1 cellular context compared by ENCODE assay signal in the genomic region with DNA sequence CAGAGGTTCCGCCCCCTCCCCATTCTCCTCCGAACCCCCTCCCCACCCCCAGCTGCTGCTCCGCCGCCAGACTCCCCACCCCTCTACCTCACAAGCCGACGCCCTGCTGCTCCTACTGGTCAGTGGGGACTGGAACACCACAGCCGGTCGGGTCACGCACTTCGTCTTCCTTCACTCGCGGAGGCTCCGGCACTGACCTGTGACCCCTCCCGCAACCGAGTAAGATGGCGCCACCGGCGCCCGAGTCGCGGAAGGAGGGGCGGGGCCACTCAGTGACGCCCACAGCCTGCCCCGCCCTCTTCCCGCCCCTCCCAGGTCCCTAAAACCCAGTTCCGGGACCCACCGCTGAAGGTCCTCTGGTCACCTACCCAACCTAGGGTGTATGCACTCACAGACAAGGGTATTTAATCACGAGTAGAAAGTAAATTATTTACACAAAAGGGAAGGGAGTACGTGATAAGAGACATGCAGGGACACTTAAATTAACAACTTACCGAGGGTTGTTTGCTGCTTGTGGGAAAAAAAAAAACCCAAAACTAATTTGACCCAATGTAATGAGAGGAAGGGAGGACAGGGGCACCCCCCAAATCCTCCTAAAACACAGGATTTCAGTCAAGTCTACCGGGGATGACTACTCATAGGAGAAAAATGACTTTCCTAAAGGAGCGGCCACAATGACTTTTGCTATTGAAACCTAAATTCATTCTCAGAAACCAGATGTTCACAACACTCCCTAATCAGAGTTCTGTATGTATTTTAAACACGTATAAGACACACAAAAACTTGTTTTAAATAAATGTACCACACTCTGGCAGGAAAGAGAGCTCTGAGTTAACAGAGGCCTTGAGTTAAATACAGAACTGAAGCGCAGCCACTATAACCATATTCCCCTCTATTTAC.
TF ChIP-seq lines count a peak whose summit lies in the region.

A gene with protein sequence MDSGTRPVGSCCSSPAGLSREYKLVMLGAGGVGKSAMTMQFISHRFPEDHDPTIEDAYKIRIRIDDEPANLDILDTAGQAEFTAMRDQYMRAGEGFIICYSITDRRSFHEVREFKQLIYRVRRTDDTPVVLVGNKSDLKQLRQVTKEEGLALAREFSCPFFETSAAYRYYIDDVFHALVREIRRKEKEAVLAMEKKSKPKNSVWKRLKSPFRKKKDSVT (minus strand): TSS at position 194 of the 900 bp plus-strand sequence. CDS start 588 bp downstream, outside the sequence.

TF ChIP-seq in HEK293, 187 proteins besides CTCF, POLR2A, EP300 and RAD21 (continued from another document and continues in another):
- TF ChIP-seq ZBTB20 (tag by site-specific recombination; IDR thresholded peaks at IDR 0.05) (no peak), ZBTB1 (tag by site-specific recombination; IDR thresholded peaks at IDR 0.05) (0 out of 2 replicates have a peak, but pooled peaks have one; percentile 10), ZSCAN30 (tag by site-specific recombination; IDR thresholded peaks at IDR 0.05) (0 out of 2 replicates have a peak, but pooled peaks have one; percentile 11), ZNF585B (tag by site-specific recombination; IDR thresholded peaks at IDR 0.05) (no peak), ZNF394 (tag by site-specific recombination; IDR thresholded peaks at IDR 0.05; ENCODE audit: borderline replicate concordance) (no peak), KLF9 (tag by site-specific recombination; IDR thresholded peaks at IDR 0.05; ENCODE audit: low read depth) (peak; percentile 99), ZNF155 (tag by site-specific recombination; IDR thresholded peaks at IDR 0.05) (no peak), IKZF3 (tag by site-specific recombination; IDR thresholded peaks at IDR 0.05) (no peak), ZNF311 (tag by site-specific recombination; IDR thresholded peaks at IDR 0.05; ENCODE audit: borderline replicate concordance) (no peak), ZXDB (tag by site-specific recombination; IDR thresholded peaks at IDR 0.05) (0 out of 2 replicates have a peak, but pooled peaks have one; percentile 8), ZNF555 (tag by site-specific recombination; conservative IDR thresholded peaks at IDR 0.05) (no peak), ZNF549 (tag by site-specific recombination; IDR thresholded peaks at IDR 0.05) (no peak), ZFP37 (tag by site-specific recombination; IDR thresholded peaks at IDR 0.05) (no peak), ZNF10 (tag by site-specific recombination; IDR thresholded peaks at IDR 0.05) (peak; percentile 45; the same call in 1 of the 2 replicates), ZBTB48 (tag by site-specific recombination; IDR thresholded peaks at IDR 0.05) (peak; percentile 55; the same call in 1 of the 2 replicates), KLF16 (tag by site-specific recombination; IDR thresholded peaks at IDR 0.05) (peak; percentile 91), SETDB1 (IDR thresholded peaks at IDR 0.05; ENCODE audit: insufficient read length, low read length) (no peak), ZNF510 (tag by site-specific recombination; IDR thresholded peaks at IDR 0.05; ENCODE audit: insufficient replicate concordance) (no peak), ZNF76 (tag by site-specific recombination; IDR thresholded peaks at IDR 0.05; ENCODE audit: borderline replicate concordance, low read depth) (no peak), ZNF701 (tag by site-specific recombination; IDR thresholded peaks at IDR 0.05) (no peak), YY1 (tag by site-specific recombination; IDR thresholded peaks at IDR 0.05) (peak; percentile 65; the same call in 1 of the 2 replicates), ZNF776 (tag by site-specific recombination; IDR thresholded peaks at IDR 0.05; ENCODE audit: borderline replicate concordance) (no peak), ZBTB7A (tag by site-specific recombination; IDR thresholded peaks at IDR 0.05; ENCODE audit: low read depth) (no peak), OSR2 (tag by site-specific recombination; IDR thresholded peaks at IDR 0.05) (no peak), KLF10 (tag by site-specific recombination; IDR thresholded peaks at IDR 0.05) (peak; percentile 90), ZNF600 (tag by site-specific recombination; IDR thresholded peaks at IDR 0.05) (no peak), ZNF560 (tag by site-specific recombination; IDR thresholded peaks at IDR 0.05; ENCODE audit: borderline replicate concordance) (no peak), SP7 (tag by site-specific recombination; IDR thresholded peaks at IDR 0.05) (0 out of 2 replicates have a peak, but pooled peaks have one; percentile 39), ZEB2 (tag by site-specific recombination; IDR thresholded peaks at IDR 0.05) (peak; percentile 81)
- TF ChIP-seq, protein P1, sequence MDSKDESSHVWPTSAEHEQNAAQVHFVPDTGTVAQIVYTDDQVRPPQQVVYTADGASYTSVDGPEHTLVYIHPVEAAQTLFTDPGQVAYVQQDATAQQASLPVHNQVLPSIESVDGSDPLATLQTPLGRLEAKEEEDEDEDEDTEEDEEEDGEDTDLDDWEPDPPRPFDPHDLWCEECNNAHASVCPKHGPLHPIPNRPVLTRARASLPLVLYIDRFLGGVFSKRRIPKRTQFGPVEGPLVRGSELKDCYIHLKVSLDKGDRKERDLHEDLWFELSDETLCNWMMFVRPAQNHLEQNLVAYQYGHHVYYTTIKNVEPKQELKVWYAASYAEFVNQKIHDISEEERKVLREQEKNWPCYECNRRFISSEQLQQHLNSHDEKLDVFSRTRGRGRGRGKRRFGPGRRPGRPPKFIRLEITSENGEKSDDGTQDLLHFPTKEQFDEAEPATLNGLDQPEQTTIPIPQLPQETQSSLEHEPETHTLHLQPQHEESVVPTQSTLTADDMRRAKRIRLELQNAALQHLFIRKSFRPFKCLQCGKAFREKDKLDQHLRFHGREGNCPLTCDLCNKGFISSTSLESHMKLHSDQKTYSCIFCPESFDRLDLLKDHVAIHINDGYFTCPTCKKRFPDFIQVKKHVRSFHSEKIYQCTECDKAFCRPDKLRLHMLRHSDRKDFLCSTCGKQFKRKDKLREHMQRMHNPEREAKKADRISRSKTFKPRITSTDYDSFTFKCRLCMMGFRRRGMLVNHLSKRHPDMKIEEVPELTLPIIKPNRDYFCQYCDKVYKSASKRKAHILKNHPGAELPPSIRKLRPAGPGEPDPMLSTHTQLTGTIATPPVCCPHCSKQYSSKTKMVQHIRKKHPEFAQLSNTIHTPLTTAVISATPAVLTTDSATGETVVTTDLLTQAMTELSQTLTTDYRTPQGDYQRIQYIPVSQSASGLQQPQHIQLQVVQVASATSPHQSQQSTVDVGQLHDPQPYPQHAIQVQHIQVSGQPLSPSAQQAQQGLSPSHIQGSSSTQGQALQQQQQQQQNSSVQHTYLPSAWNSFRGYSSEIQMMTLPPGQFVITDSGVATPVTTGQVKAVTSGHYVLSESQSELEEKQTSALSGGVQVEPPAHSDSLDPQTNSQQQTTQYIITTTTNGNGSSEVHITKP (tag by site-specific recombination; IDR thresholded peaks at IDR 0.05), result peak; percentile 56; the same call in 1 of the 2 replicates
- TF ChIP-seq, protein P2, sequence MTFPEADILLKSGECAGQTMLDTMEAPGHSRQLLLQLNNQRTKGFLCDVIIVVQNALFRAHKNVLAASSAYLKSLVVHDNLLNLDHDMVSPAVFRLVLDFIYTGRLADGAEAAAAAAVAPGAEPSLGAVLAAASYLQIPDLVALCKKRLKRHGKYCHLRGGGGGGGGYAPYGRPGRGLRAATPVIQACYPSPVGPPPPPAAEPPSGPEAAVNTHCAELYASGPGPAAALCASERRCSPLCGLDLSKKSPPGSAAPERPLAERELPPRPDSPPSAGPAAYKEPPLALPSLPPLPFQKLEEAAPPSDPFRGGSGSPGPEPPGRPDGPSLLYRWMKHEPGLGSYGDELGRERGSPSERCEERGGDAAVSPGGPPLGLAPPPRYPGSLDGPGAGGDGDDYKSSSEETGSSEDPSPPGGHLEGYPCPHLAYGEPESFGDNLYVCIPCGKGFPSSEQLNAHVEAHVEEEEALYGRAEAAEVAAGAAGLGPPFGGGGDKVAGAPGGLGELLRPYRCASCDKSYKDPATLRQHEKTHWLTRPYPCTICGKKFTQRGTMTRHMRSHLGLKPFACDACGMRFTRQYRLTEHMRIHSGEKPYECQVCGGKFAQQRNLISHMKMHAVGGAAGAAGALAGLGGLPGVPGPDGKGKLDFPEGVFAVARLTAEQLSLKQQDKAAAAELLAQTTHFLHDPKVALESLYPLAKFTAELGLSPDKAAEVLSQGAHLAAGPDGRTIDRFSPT (tag by site-specific recombination; IDR thresholded peaks at IDR 0.05), result no peak
- TF ChIP-seq, protein P3, sequence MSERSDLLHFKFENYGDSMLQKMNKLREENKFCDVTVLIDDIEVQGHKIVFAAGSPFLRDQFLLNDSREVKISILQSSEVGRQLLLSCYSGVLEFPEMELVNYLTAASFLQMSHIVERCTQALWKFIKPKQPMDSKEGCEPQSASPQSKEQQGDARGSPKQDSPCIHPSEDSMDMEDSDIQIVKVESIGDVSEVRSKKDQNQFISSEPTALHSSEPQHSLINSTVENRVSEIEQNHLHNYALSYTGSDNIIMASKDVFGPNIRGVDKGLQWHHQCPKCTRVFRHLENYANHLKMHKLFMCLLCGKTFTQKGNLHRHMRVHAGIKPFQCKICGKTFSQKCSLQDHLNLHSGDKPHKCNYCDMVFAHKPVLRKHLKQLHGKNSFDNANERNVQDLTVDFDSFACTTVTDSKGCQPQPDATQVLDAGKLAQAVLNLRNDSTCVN (tag by site-specific recombination; optimal IDR thresholded peaks at IDR 0.05), result no peak
- TF ChIP-seq, protein P4, sequence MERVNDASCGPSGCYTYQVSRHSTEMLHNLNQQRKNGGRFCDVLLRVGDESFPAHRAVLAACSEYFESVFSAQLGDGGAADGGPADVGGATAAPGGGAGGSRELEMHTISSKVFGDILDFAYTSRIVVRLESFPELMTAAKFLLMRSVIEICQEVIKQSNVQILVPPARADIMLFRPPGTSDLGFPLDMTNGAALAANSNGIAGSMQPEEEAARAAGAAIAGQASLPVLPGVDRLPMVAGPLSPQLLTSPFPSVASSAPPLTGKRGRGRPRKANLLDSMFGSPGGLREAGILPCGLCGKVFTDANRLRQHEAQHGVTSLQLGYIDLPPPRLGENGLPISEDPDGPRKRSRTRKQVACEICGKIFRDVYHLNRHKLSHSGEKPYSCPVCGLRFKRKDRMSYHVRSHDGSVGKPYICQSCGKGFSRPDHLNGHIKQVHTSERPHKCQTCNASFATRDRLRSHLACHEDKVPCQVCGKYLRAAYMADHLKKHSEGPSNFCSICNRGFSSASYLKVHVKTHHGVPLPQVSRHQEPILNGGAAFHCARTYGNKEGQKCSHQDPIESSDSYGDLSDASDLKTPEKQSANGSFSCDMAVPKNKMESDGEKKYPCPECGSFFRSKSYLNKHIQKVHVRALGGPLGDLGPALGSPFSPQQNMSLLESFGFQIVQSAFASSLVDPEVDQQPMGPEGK (tag by site-specific recombination; IDR thresholded peaks at IDR 0.05), result peak; percentile 76
- TF ChIP-seq, protein P5, sequence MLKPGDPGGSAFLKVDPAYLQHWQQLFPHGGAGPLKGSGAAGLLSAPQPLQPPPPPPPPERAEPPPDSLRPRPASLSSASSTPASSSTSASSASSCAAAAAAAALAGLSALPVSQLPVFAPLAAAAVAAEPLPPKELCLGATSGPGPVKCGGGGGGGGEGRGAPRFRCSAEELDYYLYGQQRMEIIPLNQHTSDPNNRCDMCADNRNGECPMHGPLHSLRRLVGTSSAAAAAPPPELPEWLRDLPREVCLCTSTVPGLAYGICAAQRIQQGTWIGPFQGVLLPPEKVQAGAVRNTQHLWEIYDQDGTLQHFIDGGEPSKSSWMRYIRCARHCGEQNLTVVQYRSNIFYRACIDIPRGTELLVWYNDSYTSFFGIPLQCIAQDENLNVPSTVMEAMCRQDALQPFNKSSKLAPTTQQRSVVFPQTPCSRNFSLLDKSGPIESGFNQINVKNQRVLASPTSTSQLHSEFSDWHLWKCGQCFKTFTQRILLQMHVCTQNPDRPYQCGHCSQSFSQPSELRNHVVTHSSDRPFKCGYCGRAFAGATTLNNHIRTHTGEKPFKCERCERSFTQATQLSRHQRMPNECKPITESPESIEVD (tag by site-specific recombination; IDR thresholded peaks at IDR 0.05), result peak; percentile 81
- TF ChIP-seq, protein P6, sequence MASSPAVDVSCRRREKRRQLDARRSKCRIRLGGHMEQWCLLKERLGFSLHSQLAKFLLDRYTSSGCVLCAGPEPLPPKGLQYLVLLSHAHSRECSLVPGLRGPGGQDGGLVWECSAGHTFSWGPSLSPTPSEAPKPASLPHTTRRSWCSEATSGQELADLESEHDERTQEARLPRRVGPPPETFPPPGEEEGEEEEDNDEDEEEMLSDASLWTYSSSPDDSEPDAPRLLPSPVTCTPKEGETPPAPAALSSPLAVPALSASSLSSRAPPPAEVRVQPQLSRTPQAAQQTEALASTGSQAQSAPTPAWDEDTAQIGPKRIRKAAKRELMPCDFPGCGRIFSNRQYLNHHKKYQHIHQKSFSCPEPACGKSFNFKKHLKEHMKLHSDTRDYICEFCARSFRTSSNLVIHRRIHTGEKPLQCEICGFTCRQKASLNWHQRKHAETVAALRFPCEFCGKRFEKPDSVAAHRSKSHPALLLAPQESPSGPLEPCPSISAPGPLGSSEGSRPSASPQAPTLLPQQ (tag by site-specific recombination; IDR thresholded peaks at IDR 0.05), result peak; percentile 97
- TF ChIP-seq, protein P7, sequence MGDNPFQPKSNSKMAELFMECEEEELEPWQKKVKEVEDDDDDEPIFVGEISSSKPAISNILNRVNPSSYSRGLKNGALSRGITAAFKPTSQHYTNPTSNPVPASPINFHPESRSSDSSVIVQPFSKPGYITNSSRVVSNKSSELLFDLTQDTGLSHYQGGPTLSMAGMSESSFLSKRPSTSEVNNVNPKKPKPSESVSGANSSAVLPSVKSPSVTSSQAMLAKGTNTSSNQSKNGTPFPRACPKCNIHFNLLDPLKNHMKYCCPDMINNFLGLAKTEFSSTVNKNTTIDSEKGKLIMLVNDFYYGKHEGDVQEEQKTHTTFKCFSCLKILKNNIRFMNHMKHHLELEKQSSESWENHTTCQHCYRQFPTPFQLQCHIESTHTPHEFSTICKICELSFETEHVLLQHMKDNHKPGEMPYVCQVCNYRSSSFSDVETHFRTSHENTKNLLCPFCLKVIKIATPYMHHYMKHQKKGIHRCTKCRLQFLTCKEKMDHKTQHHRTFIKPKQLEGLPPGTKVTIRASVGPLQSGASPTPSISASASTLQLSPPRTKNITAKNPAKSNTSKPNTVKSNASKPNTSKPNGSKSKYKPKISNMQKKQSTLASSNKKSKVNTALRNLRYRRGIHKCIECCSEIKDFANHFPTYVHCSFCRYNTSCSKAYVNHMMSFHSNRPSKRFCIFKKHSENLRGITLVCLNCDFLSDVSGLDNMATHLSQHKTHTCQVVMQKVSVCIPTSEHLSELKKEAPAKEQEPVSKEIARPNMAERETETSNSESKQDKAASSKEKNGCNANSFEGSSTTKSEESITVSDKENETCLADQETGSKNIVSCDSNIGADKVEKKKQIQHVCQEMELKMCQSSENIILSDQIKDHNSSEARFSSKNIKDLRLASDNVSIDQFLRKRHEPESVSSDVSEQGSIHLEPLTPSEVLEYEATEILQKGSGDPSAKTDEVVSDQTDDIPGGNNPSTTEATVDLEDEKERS (tag by site-specific recombination; IDR thresholded peaks at IDR 0.05), result 0 out of 2 replicates have a peak, but pooled peaks have one; percentile 4
